ENCODE assay signal across 21 cellular contexts in the genomic region with DNA sequence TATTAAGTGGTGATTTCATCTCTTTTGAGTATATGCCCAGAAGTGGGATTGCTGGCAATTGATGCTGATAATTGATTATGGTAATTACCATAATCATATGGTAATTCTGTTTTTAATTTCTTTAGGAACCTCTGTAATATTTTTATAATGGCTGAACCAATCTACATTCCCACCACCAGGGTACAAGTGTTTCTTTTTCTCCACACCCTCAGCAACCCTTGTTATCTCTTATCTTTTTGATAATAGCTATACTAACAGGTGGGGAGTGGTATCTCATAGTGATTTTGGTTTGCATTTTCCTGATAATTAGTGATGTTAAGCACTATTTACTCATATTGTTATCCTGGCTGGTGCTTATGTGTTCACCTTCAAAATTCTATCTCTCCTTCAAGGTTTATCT.
A peak's percentile ranks its signal among the peaks of the same experiment; 100 is the strongest.
DNase-seq lines count a peak whose midpoint lies in the region; TF ChIP-seq lines count a peak whose summit lies in the region.
"Had no signal": no experiment of that assay in that cellular context is flagged by ENCODE, and none has a peak within 500 bp of the region (broad histone marks: within the 10 kb centered on the region; RNA-seq: fewer than 3 reads in every experiment).

No MANE protein-coding gene starts in this region.

- H3K27ac Mint-ChIP-seq in neural crest cell (ENCODE audit: unreplicated experiment) (no peak overlapping the region), type B pancreatic cell (no peak overlapping the region)
- H3K27ac Mint-ChIP-seq in activated CD4-positive, alpha-beta T cell treated with anti-CD3 and anti-CD28 coated beads, Interleukin-2, amount 10 ng/mL, durations not matched to agents 7 days and 5 days, result no peak overlapping the region
- H3K27ac Mint-ChIP-seq: CD14-positive monocyte; CD4-positive, alpha-beta T cell; CD8-positive, alpha-beta memory T cell had no signal

- no peaks in the 10 kb centered on the region for H4K20me1 ChIP-seq in Karpas-422 (ENCODE audit: insufficient read depth, low read depth, low read length)
- H4K20me1 ChIP-seq: BLaER1 treated with 17β-estradiol and CSF1 and Interleukin-3, amounts not matched to agents 10 nM and 100 nM had no signal

- H3K4me3 ChIP-seq in Karpas-422 (ENCODE audit: low read length) (no peak overlapping the region), fibroblast of the aortic adventitia (ENCODE audit: low read depth, low read length) (no peak overlapping the region)
- H3K4me3 ChIP-seq: BLaER1 treated with 17β-estradiol and CSF1 and Interleukin-3, amounts not matched to agents 10 nM and 100 nM; GM23248 had no signal

- H2AFZ ChIP-seq in Karpas-422 (ENCODE audit: low read length), result no peak overlapping the region
- H2AFZ ChIP-seq: GM23248 had no signal

- no peak overlapping the region for H3K4me2 ChIP-seq in Karpas-422 (ENCODE audit: low read depth, low read length, poor library complexity, severe bottlenecking)
- H3K4me2 ChIP-seq: BLaER1 treated with 17β-estradiol and CSF1 and Interleukin-3, amounts not matched to agents 10 nM and 100 nM had no signal

- H3K27me3 Mint-ChIP-seq in neural crest cell (ENCODE audit: low read depth), result no peaks in the 10 kb centered on the region
- H3K27me3 Mint-ChIP-seq in type B pancreatic cell, result no peaks in the 10 kb centered on the region
- no peaks in the 10 kb centered on the region for H3K27me3 Mint-ChIP-seq in activated CD4-positive, alpha-beta T cell treated with anti-CD3 and anti-CD28 coated beads, Interleukin-2, amount 10 ng/mL, durations not matched to agents 7 days and 5 days
- H3K27me3 Mint-ChIP-seq: CD4-positive, alpha-beta T cell; CD8-positive, alpha-beta memory T cell had no signal

- POLR2A ChIA-PET in activated CD4-positive, alpha-beta T cell treated with anti-CD3 and anti-CD28 coated beads, Interleukin-2, amount 10 ng/mL, durations not matched to agents 7 days and 5 days (lab: Charles Lee), result no interaction called here

- no peaks in the 10 kb centered on the region for H3K4me1 Mint-ChIP-seq in neural crest cell
- H3K4me1 Mint-ChIP-seq in type B pancreatic cell (ENCODE audit: unreplicated experiment), result no peaks in the 10 kb centered on the region
- H3K4me1 Mint-ChIP-seq in activated CD4-positive, alpha-beta T cell treated with anti-CD3 and anti-CD28 coated beads, Interleukin-2, amount 10 ng/mL, durations not matched to agents 7 days and 5 days, result no peaks in the 10 kb centered on the region
- H3K4me1 Mint-ChIP-seq: CD14-positive monocyte; CD8-positive, alpha-beta memory T cell had no signal

- H3K9me3 ChIP-seq in Karpas-422 (ENCODE audit: low read length), result no peaks in the 10 kb centered on the region
- H3K9me3 ChIP-seq: BE2C had no signal

- H3K27ac ChIP-seq in Karpas-422 (ENCODE audit: low read length), result peak overlapping the region; percentile 91
- H3K27ac ChIP-seq: 22Rv1; BLaER1 treated with 17β-estradiol and CSF1 and Interleukin-3, amounts not matched to agents 10 nM and 100 nM; GM23248 had no signal

- peak; percentile 13 for TF ChIP-seq CTCF in fibroblast of the aortic adventitia (IDR thresholded peaks at IDR 0.05; ENCODE audit: insufficient read depth, low read length)
- TF ChIP-seq CTCF in neural crest cell (conservative IDR thresholded peaks at IDR 0.05), result peak; percentile 36
- TF ChIP-seq CTCF in type B pancreatic cell (conservative IDR thresholded peaks at IDR 0.05), result peak; percentile 44
- no peak for TF ChIP-seq CTCF in GM10266 (IDR thresholded peaks at IDR 0.05; ENCODE audit: control insufficient read depth, insufficient read depth, low read depth, missing control alignments)

- H3K4me3 Mint-ChIP-seq in neural crest cell (no peak overlapping the region), type B pancreatic cell (no peak overlapping the region)
- H3K4me3 Mint-ChIP-seq in activated CD4-positive, alpha-beta T cell treated with anti-CD3 and anti-CD28 coated beads, Interleukin-2, amount 10 ng/mL, durations not matched to agents 7 days and 5 days, result no peak overlapping the region
- H3K4me3 Mint-ChIP-seq: CD14-positive monocyte; CD4-positive, alpha-beta T cell; CD8-positive, alpha-beta memory T cell had no signal

- H3K27me3 ChIP-seq in Karpas-422 (ENCODE audit: low read length), result no peaks in the 10 kb centered on the region
- H3K27me3 ChIP-seq: BE2C; BLaER1 treated with 17β-estradiol and CSF1 and Interleukin-3, amounts not matched to agents 10 nM and 100 nM had no signal

- peaks cover 40% of the 10 kb centered on the region for H3K4me1 ChIP-seq in Karpas-422 (ENCODE audit: low read length)
- H3K4me1 ChIP-seq: BE2C had no signal

- no peaks in the 10 kb centered on the region for H3K9me2 ChIP-seq in Karpas-422 (replicated peaks; ENCODE audit: insufficient read depth, low read length)

- H3K36me3 Mint-ChIP-seq in neural crest cell (ENCODE audit: low read depth) (no peaks in the 10 kb centered on the region), type B pancreatic cell (no peaks in the 10 kb centered on the region)
- no peaks in the 10 kb centered on the region for H3K36me3 Mint-ChIP-seq in activated CD4-positive, alpha-beta T cell treated with anti-CD3 and anti-CD28 coated beads, Interleukin-2, amount 10 ng/mL, durations not matched to agents 7 days and 5 days (ENCODE audit: low read depth)
- H3K36me3 Mint-ChIP-seq: CD14-positive monocyte; CD8-positive, alpha-beta memory T cell had no signal

- DNase-seq in Karpas-422, result no peak
- DNase-seq in fibroblast of the aortic adventitia (ENCODE audit: low read depth), result no peak
- DNase-seq in neural crest cell (ENCODE audit: low read depth, low spot score), result no peak
- no peak for DNase-seq in type B pancreatic cell (ENCODE audit: extremely low spot score, unreplicated experiment)
- no peak for DNase-seq in GM10266 (ENCODE audit: extremely low spot score)
- DNase-seq in activated CD4-positive, alpha-beta T cell treated with anti-CD3 and anti-CD28 coated beads, Interleukin-2, amount 10 ng/mL, durations not matched to agents 7 days and 5 days, result no peak
- DNase-seq in stimulated activated CD4-positive, alpha-beta T cell treated with anti-CD3 and anti-CD28 coated beads, Interleukin-2, amount 100 ng/mL, for 48 hours, result no peak
- DNase-seq: AML-193; BE2C; CD4-positive, alpha-beta T cell; CD8-positive, alpha-beta memory T cell; DMS 273 treated with DMSO at 0.1 percent for 48 hours; DMS79; EL; GF-D8; GM23248; H7; HCEC 1CT had no signal

- CTCF ChIA-PET in activated CD4-positive, alpha-beta T cell treated with anti-CD3 and anti-CD28 coated beads, Interleukin-2, amount 10 ng/mL, durations not matched to agents 7 days and 5 days (lab: Charles Lee), result no interaction called here

- H3K79me2 ChIP-seq in Karpas-422 (ENCODE audit: low read length), result no peaks in the 10 kb centered on the region

- H3K9ac ChIP-seq in Karpas-422 (ENCODE audit: low read length), result no peak overlapping the region
- H3K9ac ChIP-seq: BLaER1 treated with 17β-estradiol and CSF1 and Interleukin-3, amounts not matched to agents 10 nM and 100 nM; GM23248 had no signal

- no peaks in the 10 kb centered on the region for H3K36me3 ChIP-seq in Karpas-422 (ENCODE audit: insufficient read depth, low read length)
- H3K36me3 ChIP-seq: BE2C; BLaER1 treated with 17β-estradiol and CSF1 and Interleukin-3, amounts not matched to agents 10 nM and 100 nM had no signal

- H3K9me3 Mint-ChIP-seq in neural crest cell (peaks cover 5% of the 10 kb centered on the region), type B pancreatic cell (no peaks in the 10 kb centered on the region)
- H3K9me3 Mint-ChIP-seq in activated CD4-positive, alpha-beta T cell treated with anti-CD3 and anti-CD28 coated beads, Interleukin-2, amount 10 ng/mL, durations not matched to agents 7 days and 5 days, result no peaks in the 10 kb centered on the region
- H3K9me3 Mint-ChIP-seq: CD4-positive, alpha-beta T cell; CD8-positive, alpha-beta memory T cell had no signal
